ENCODE assay signal across 17 cellular contexts in the genomic region with DNA sequence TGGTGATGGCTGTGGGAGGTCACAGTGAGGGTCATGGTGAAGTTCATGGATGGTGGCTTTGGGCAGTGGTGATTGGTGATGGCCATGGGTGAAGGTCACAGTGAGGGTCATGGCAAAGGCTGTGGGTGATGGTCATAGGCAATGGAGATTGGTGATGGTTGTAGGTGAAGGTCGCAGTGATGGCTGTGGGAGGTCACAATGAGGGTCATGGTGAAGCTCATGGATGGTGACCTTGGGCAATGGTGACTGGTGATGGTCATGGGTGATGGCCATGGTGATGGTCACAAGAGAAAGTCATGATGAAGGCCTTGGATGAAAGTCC.
A peak's percentile ranks its signal among the peaks of the same experiment; 100 is the strongest.
DNase-seq lines count a peak whose midpoint lies in the region; ATAC-seq, FAIRE-seq and TF ChIP-seq lines count a peak whose summit lies in the region.
"Had no signal": no experiment of that assay in that cellular context is flagged by ENCODE, and none has a peak within 500 bp of the region (broad histone marks: within the 10 kb centered on the region; RNA-seq: fewer than 3 reads in every experiment).

No MANE protein-coding gene starts in this region.

- H3K27me3 ChIP-seq in DND-41 (ENCODE audit: insufficient read depth, low read length, poor library complexity) = no peaks in the 10 kb centered on the region

- peak overlapping the region; percentile 79 for H3K27ac ChIP-seq in DND-41 (ENCODE audit: low read length)
- H3K27ac ChIP-seq: KMS-11, PC-9 had no signal

- ATAC-seq in DND-41 (ENCODE audit: insufficient read depth, low read depth) (no peak), GM21619 (IDR thresholded peaks at IDR 0.05; ENCODE audit: unreplicated experiment) (no peak)

- TF ChIP-seq CTCF in DND-41 (IDR thresholded peaks at IDR 0.05; ENCODE audit: borderline replicate concordance, extremely low read depth, low read length, poor library complexity, severe bottlenecking) (no peak), lower leg skin (IDR thresholded peaks at IDR 0.05) (no peak)

- no peak overlapping the region for H2AFZ ChIP-seq in DND-41 (ENCODE audit: low read depth, low read length)
- H2AFZ ChIP-seq: PC-9 had no signal

- H3K4me1 ChIP-seq in DND-41 (ENCODE audit: insufficient read depth, low read length) = peaks cover 40% of the 10 kb centered on the region

- no peak for TF ChIP-seq POLR2A in lower leg skin (IDR thresholded peaks at IDR 0.05)

- H3K4me2 ChIP-seq in DND-41 (ENCODE audit: insufficient read depth, low read length) = no peak overlapping the region
- H3K4me2 ChIP-seq: KMS-11, PC-9 had no signal

- WGBS in lower leg skin, 2 donors = 76 to 87% methylated on average over 1 of the region's 1 CpG

- H4K20me1 ChIP-seq in DND-41 (ENCODE audit: insufficient read depth, low read length) = no peaks in the 10 kb centered on the region

- no peaks in the 10 kb centered on the region for H3K79me2 ChIP-seq in DND-41 (ENCODE audit: insufficient read depth, low read length)

- peaks cover 3% of the 10 kb centered on the region for H3K9me3 ChIP-seq in DND-41 (ENCODE audit: insufficient read depth, low read length, severe bottlenecking)

- no peaks in the 10 kb centered on the region for H3K36me3 ChIP-seq in DND-41 (ENCODE audit: insufficient read depth, low read length)

- FAIRE-seq in HTR-8/SVneo (lab: Jason Lieb, UNC) = peak; percentile 79

- no peak overlapping the region for H3K9ac ChIP-seq in DND-41 (ENCODE audit: low read depth, low read length)
- H3K9ac ChIP-seq: KMS-11 had no signal

- 0 out of 4 replicates have a peak overlapping the region, but pooled peaks of 1 of the 2 experiments have one; percentile 5 for H3K4me3 ChIP-seq in DND-41 (ENCODE audit: low read depth in 1 of 2, low read length in 2 of 2)
- no peak overlapping the region for H3K4me3 ChIP-seq in lower leg skin (ENCODE audit: low read depth, poor library complexity, severe bottlenecking)
- H3K4me3 ChIP-seq: PC-9 had no signal

- intact Hi-C loops in lower leg skin (cut with DNase I; ENCODE audit: low total_unique reads) = no loop called here

- DNase-seq in DND-41 (no peak), HTR-8/SVneo (ENCODE audit: insufficient read length, low spot score) (no peak), lower leg skin (ENCODE audit: low spot score in 2 of 2) (peak; percentile 9 to 62), ureter (ENCODE audit: low spot score) (peak; percentile 15), NCI-H226 (no peak), putamen (ENCODE audit: low spot score) (no peak)
- DNase-seq: Calu3, H7, NCI-H1048, NCI-H1417, NCI-H1694, NCI-H2029 treated with DMSO at 0.1 percent for 48 hours, NCI-H526 treated with DMSO at 0.1 percent for 48 hours, PC-9, SHP77 had no signal

Comparison
In these comparisons a context has a peak if more than half of its experiments do, and no peak if none do; other contexts are left out.
1. DNase-seq: peak in lower leg skin (2 of 2) and ureter (single experiment); none in DND-41 (single experiment), HTR-8/SVneo (single experiment), NCI-H226 (single experiment) and putamen (single experiment).